ENCODE assay signal across 23 cellular contexts in genomic region chr15:88423331-88423730, GRCh38.
"Had no signal": no experiment of that assay in that cellular context is flagged by ENCODE, and none has a peak within 500 bp of the region (broad histone marks: within the 10 kb centered on the region; RNA-seq: fewer than 3 reads in every experiment).

No MANE protein-coding gene starts in this region.

- H3K9me3 ChIP-seq: colonic mucosa, esophagus squamous epithelium, gastrocnemius medialis, gastroesophageal sphincter, heart left ventricle, heart right ventricle had no signal

- DNase-seq: colonic mucosa; cortex of kidney; dermis blood vessel endothelial cell; dorsolateral prefrontal cortex; effector CD4-positive, alpha-beta T cell; effector CD8-positive, alpha-beta T cell; effector memory CD4-positive, alpha-beta T cell; effector memory CD8-positive, alpha-beta T cell; endodermal cell; erythroblast; esophagus squamous epithelium; foreskin fibroblast; foreskin keratinocyte; foreskin melanocyte; gastrocnemius medialis; glutamatergic neuron; head of caudate nucleus; heart left ventricle; heart right ventricle had no signal

- H3K9me3 Mint-ChIP-seq: dendritic cell treated with granulocyte-macrophage colony-stimulating factor and Interleukin-4, amounts not matched to agents 40 ng/mL and 50 ng/mL, for 4 days; effector memory CD8-positive, alpha-beta T cell; endodermal cell had no signal

- H3K4me3 ChIP-seq: colonic mucosa, coronary artery, dorsolateral prefrontal cortex, esophagus squamous epithelium, gastrocnemius medialis, gastroesophageal sphincter, heart left ventricle, heart right ventricle had no signal

- H3K27ac ChIP-seq: colonic mucosa, coronary artery, dorsolateral prefrontal cortex, epithelial cell of prostate, esophagus squamous epithelium, foreskin keratinocyte, gastrocnemius medialis, gastroesophageal sphincter, heart left ventricle, heart right ventricle had no signal

- H3K4me3 Mint-ChIP-seq: dendritic cell treated with granulocyte-macrophage colony-stimulating factor and Interleukin-4, amounts not matched to agents 40 ng/mL and 50 ng/mL, for 4 days; effector memory CD8-positive, alpha-beta T cell; endodermal cell had no signal

- H3K36me3 ChIP-seq: colonic mucosa, esophagus squamous epithelium, gastrocnemius medialis, gastroesophageal sphincter, heart left ventricle, heart right ventricle had no signal

- H3K27me3 ChIP-seq: colonic mucosa, foreskin keratinocyte had no signal

- H3K4me1 ChIP-seq: colonic mucosa, esophagus squamous epithelium, foreskin keratinocyte, gastrocnemius medialis, gastroesophageal sphincter, heart left ventricle, heart right ventricle had no signal

- H3K27ac Mint-ChIP-seq: dendritic cell treated with granulocyte-macrophage colony-stimulating factor and Interleukin-4, amounts not matched to agents 40 ng/mL and 50 ng/mL, for 4 days; effector memory CD8-positive, alpha-beta T cell; endodermal cell had no signal
